2 cellular contexts compared by ENCODE assay signal in the genomic region with DNA sequence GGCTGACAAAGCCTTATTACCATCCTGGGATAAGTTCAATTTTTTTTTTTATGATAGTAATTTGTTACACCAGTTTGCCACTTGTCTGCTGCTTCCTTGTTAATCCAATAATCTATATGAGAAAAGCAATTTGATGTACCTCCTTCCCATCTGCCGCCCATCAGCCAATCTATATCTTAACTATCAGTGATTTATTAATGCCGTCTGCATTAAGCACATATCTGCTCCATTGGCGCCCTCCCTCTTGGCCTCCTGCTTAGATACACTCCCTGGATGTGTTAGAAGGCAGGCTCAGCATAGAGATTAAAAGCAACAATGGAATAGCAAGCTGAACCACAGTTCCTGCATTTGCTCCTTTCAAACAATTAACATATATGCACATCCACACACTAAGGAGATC.
TF ChIP-seq lines count a peak whose summit lies in the region.

No MANE protein-coding gene starts in this region.

TF ChIP-seq in SK-N-SH, 30 proteins besides CTCF, POLR2A, EP300 and RAD21 (continued from another document):
- TF ChIP-seq SMC3 (IDR thresholded peaks at IDR 0.05; ENCODE audit: low read depth, low read length) (no peak), RXRA (IDR thresholded peaks at IDR 0.05; ENCODE audit: borderline replicate concordance, low read depth) (no peak), ELF1 (IDR thresholded peaks at IDR 0.05) (no peak), CHD2 (IDR thresholded peaks at IDR 0.05; ENCODE audit: low read length, partially characterized antibody) (peak; percentile 29), GATA2 (CRISPR knock-in tag; IDR thresholded peaks at IDR 0.05) (peak; percentile 44), MXI1 (IDR thresholded peaks at IDR 0.05; ENCODE audit: low read depth, low read length) (no peak), TAF1 (IDR thresholded peaks at IDR 0.05; ENCODE audit: borderline replicate concordance, low read depth, low read length) (no peak), SIN3A (IDR thresholded peaks at IDR 0.05; ENCODE audit: borderline replicate concordance, low read depth, low read length) (no peak)
- TF ChIP-seq, protein P1, sequence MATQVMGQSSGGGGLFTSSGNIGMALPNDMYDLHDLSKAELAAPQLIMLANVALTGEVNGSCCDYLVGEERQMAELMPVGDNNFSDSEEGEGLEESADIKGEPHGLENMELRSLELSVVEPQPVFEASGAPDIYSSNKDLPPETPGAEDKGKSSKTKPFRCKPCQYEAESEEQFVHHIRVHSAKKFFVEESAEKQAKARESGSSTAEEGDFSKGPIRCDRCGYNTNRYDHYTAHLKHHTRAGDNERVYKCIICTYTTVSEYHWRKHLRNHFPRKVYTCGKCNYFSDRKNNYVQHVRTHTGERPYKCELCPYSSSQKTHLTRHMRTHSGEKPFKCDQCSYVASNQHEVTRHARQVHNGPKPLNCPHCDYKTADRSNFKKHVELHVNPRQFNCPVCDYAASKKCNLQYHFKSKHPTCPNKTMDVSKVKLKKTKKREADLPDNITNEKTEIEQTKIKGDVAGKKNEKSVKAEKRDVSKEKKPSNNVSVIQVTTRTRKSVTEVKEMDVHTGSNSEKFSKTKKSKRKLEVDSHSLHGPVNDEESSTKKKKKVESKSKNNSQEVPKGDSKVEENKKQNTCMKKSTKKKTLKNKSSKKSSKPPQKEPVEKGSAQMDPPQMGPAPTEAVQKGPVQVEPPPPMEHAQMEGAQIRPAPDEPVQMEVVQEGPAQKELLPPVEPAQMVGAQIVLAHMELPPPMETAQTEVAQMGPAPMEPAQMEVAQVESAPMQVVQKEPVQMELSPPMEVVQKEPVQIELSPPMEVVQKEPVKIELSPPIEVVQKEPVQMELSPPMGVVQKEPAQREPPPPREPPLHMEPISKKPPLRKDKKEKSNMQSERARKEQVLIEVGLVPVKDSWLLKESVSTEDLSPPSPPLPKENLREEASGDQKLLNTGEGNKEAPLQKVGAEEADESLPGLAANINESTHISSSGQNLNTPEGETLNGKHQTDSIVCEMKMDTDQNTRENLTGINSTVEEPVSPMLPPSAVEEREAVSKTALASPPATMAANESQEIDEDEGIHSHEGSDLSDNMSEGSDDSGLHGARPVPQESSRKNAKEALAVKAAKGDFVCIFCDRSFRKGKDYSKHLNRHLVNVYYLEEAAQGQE (IDR thresholded peaks at IDR 0.05; ENCODE audit: low read depth, low read length): no peak
- TF ChIP-seq, protein P2, sequence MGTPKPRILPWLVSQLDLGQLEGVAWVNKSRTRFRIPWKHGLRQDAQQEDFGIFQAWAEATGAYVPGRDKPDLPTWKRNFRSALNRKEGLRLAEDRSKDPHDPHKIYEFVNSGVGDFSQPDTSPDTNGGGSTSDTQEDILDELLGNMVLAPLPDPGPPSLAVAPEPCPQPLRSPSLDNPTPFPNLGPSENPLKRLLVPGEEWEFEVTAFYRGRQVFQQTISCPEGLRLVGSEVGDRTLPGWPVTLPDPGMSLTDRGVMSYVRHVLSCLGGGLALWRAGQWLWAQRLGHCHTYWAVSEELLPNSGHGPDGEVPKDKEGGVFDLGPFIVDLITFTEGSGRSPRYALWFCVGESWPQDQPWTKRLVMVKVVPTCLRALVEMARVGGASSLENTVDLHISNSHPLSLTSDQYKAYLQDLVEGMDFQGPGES (IDR thresholded peaks at IDR 0.05; ENCODE audit: low read depth, low read length): no peak
- TF ChIP-seq, protein P3, sequence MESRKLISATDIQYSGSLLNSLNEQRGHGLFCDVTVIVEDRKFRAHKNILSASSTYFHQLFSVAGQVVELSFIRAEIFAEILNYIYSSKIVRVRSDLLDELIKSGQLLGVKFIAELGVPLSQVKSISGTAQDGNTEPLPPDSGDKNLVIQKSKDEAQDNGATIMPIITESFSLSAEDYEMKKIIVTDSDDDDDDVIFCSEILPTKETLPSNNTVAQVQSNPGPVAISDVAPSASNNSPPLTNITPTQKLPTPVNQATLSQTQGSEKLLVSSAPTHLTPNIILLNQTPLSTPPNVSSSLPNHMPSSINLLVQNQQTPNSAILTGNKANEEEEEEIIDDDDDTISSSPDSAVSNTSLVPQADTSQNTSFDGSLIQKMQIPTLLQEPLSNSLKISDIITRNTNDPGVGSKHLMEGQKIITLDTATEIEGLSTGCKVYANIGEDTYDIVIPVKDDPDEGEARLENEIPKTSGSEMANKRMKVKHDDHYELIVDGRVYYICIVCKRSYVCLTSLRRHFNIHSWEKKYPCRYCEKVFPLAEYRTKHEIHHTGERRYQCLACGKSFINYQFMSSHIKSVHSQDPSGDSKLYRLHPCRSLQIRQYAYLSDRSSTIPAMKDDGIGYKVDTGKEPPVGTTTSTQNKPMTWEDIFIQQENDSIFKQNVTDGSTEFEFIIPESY (IDR thresholded peaks at IDR 0.05; ENCODE audit: borderline replicate concordance, low read depth): no peak

TF ChIP-seq in SK-N-SH treated with all-trans-retinoic acid at 6 μM for 48 hours, 23 proteins besides CTCF, POLR2A, EP300 and RAD21:
- TF ChIP-seq, protein P4, sequence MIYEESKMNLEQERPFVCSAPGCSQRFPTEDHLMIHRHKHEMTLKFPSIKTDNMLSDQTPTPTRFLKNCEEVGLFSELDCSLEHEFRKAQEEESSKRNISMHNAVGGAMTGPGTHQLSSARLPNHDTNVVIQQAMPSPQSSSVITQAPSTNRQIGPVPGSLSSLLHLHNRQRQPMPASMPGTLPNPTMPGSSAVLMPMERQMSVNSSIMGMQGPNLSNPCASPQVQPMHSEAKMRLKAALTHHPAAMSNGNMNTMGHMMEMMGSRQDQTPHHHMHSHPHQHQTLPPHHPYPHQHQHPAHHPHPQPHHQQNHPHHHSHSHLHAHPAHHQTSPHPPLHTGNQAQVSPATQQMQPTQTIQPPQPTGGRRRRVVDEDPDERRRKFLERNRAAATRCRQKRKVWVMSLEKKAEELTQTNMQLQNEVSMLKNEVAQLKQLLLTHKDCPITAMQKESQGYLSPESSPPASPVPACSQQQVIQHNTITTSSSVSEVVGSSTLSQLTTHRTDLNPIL (CRISPR knock-in tag; IDR thresholded peaks at IDR 0.05; ENCODE audit: low read depth): no peak
- TF ChIP-seq ZFP30 (CRISPR knock-in tag; IDR thresholded peaks at IDR 0.05) (no peak), ISL1 (CRISPR knock-in tag; IDR thresholded peaks at IDR 0.05) (no peak), ZNF8 (CRISPR knock-in tag; IDR thresholded peaks at IDR 0.05) (no peak)
